1 cellular context compared by ENCODE assay signal in the genomic region with DNA sequence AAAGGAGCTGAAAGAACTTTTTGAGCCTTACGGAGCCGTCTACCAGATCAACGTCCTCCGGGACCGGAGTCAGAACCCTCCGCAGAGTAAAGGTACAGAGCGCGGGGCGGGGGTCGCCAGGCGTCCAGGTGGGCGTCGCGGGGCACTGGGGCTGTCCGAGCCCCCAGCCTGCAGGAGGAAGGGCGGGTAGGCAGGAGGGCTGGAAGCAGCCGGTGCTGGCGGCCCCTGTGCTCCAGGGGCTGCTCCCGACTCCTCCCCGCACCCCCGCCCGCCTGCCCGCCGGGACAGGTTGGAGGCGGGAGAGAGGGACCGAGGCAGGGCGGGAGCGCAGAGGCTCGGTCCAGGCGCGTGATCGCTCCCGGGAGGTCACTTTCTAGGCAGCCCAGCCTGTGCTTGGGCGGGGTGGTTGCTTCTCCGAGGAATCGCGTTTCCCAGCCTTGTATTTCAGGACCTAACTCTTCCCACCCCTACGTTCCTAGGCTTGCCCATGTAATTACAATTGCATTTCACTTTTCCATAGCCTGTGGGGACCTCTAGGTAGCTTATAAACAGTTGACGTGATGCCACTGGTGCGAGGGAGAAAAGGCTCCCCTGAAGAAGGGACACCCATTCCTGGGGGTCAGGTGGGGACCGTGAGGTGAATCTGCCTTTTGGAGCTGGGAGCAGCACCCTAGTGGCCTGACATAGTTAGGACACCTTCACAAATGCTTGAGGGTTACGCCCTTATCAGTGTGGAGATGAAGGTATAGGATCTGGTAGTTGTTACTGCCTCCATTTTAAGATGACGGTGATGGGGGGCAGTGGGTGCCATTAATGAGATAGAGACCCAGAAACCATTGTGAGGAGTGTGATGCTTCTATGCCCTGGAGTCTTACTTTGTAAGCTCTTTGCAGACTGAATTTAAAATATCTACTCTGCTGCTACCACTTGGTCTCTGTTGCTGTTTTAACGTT.
TF ChIP-seq lines count a peak whose summit lies in the region.

No MANE protein-coding gene starts in this region.

TF ChIP-seq in K562, 482 proteins besides CTCF, POLR2A, EP300 and RAD21 (continued from another document):
- TF ChIP-seq, protein P1, sequence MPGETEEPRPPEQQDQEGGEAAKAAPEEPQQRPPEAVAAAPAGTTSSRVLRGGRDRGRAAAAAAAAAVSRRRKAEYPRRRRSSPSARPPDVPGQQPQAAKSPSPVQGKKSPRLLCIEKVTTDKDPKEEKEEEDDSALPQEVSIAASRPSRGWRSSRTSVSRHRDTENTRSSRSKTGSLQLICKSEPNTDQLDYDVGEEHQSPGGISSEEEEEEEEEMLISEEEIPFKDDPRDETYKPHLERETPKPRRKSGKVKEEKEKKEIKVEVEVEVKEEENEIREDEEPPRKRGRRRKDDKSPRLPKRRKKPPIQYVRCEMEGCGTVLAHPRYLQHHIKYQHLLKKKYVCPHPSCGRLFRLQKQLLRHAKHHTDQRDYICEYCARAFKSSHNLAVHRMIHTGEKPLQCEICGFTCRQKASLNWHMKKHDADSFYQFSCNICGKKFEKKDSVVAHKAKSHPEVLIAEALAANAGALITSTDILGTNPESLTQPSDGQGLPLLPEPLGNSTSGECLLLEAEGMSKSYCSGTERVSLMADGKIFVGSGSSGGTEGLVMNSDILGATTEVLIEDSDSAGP (CRISPR knock-in tag; IDR thresholded peaks at IDR 0.05) = 0 out of 2 replicates have a peak, but pooled peaks have one; percentile 23
- TF ChIP-seq BHLHE40 (IDR thresholded peaks at IDR 0.05; ENCODE audit: low read length) = no peak
- TF ChIP-seq SIN3A (IDR thresholded peaks at IDR 0.05; ENCODE audit: borderline replicate concordance in 2 of 2, control insufficient read depth in 1 of 2, low read depth in 2 of 2, low read length in 2 of 2) = 0 out of 4 replicates have a peak, but pooled peaks of 1 of the 2 experiments have one; percentile 43
- TF ChIP-seq SMARCA4 (IDR thresholded peaks at IDR 0.05) = 0 out of 2 replicates have a peak, but pooled peaks have one; percentile 23
- TF ChIP-seq CREM (IDR thresholded peaks at IDR 0.05; ENCODE audit: low read depth) = peak; percentile 25; the same call in 1 of the 2 replicates
- TF ChIP-seq RCOR1 (IDR thresholded peaks at IDR 0.05; ENCODE audit: borderline replicate concordance in 1 of 2, low read depth in 2 of 2, low read length in 2 of 2) = 0 out of 4 replicates have a peak, but pooled peaks of 1 of the 2 experiments have one; percentile 10
- no peak for TF ChIP-seq MCM2 (IDR thresholded peaks at IDR 0.05; ENCODE audit: low read depth)
- TF ChIP-seq RBFOX2 (IDR thresholded peaks at IDR 0.05; ENCODE audit: low read depth, low read length) = peak; percentile 73
- TF ChIP-seq, protein P2, sequence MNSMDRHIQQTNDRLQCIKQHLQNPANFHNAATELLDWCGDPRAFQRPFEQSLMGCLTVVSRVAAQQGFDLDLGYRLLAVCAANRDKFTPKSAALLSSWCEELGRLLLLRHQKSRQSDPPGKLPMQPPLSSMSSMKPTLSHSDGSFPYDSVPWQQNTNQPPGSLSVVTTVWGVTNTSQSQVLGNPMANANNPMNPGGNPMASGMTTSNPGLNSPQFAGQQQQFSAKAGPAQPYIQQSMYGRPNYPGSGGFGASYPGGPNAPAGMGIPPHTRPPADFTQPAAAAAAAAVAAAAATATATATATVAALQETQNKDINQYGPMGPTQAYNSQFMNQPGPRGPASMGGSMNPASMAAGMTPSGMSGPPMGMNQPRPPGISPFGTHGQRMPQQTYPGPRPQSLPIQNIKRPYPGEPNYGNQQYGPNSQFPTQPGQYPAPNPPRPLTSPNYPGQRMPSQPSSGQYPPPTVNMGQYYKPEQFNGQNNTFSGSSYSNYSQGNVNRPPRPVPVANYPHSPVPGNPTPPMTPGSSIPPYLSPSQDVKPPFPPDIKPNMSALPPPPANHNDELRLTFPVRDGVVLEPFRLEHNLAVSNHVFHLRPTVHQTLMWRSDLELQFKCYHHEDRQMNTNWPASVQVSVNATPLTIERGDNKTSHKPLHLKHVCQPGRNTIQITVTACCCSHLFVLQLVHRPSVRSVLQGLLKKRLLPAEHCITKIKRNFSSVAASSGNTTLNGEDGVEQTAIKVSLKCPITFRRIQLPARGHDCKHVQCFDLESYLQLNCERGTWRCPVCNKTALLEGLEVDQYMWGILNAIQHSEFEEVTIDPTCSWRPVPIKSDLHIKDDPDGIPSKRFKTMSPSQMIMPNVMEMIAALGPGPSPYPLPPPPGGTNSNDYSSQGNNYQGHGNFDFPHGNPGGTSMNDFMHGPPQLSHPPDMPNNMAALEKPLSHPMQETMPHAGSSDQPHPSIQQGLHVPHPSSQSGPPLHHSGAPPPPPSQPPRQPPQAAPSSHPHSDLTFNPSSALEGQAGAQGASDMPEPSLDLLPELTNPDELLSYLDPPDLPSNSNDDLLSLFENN (IDR thresholded peaks at IDR 0.05; ENCODE audit: low read depth in 2 of 2, low read length in 2 of 2) = no peak
- TF ChIP-seq FIP1L1 (IDR thresholded peaks at IDR 0.05; ENCODE audit: low read depth, low read length, poor library complexity, severe bottlenecking) = no peak
- TF ChIP-seq TGIF2 (CRISPR knock-in tag; IDR thresholded peaks at IDR 0.05) = 0 out of 2 replicates have a peak, but pooled peaks have one; percentile 53
- TF ChIP-seq ZBED1 (IDR thresholded peaks at IDR 0.05) = 0 out of 2 replicates have a peak, but pooled peaks have one; percentile 14
- peak in 2 of 3 experiments; percentile 48 to 84 for TF ChIP-seq YY1 (IDR thresholded peaks at IDR 0.05; ENCODE audit: borderline replicate concordance in 1 of 3, control insufficient read depth in 1 of 3, extremely low read depth in 1 of 3, insufficient read depth in 3 of 3, insufficient read length in 1 of 3, insufficient replicate concordance in 2 of 3, low read depth in 1 of 3, low read length in 2 of 3)
- peak; percentile 37; the same call in 1 of the 2 replicates for TF ChIP-seq TEAD4 (IDR thresholded peaks at IDR 0.05; ENCODE audit: low read length)
- no peak for TF ChIP-seq TEAD4 (CRISPR knock-in tag; IDR thresholded peaks at IDR 0.05; ENCODE audit: borderline replicate concordance)
- TF ChIP-seq, protein P3, sequence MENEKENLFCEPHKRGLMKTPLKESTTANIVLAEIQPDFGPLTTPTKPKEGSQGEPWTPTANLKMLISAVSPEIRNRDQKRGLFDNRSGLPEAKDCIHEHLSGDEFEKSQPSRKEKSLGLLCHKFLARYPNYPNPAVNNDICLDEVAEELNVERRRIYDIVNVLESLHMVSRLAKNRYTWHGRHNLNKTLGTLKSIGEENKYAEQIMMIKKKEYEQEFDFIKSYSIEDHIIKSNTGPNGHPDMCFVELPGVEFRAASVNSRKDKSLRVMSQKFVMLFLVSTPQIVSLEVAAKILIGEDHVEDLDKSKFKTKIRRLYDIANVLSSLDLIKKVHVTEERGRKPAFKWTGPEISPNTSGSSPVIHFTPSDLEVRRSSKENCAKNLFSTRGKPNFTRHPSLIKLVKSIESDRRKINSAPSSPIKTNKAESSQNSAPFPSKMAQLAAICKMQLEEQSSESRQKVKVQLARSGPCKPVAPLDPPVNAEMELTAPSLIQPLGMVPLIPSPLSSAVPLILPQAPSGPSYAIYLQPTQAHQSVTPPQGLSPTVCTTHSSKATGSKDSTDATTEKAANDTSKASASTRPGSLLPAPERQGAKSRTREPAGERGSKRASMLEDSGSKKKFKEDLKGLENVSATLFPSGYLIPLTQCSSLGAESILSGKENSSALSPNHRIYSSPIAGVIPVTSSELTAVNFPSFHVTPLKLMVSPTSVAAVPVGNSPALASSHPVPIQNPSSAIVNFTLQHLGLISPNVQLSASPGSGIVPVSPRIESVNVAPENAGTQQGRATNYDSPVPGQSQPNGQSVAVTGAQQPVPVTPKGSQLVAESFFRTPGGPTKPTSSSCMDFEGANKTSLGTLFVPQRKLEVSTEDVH (IDR thresholded peaks at IDR 0.05; ENCODE audit: low read depth, partially characterized antibody) = peak; percentile 37
- TF ChIP-seq HDAC1 (IDR thresholded peaks at IDR 0.05) = 0 out of 4 replicates have a peak, but pooled peaks of 1 of the 2 experiments have one; percentile 27
- TF ChIP-seq ZNF436 (CRISPR knock-in tag; IDR thresholded peaks at IDR 0.05) = no peak
- TF ChIP-seq, protein P4, sequence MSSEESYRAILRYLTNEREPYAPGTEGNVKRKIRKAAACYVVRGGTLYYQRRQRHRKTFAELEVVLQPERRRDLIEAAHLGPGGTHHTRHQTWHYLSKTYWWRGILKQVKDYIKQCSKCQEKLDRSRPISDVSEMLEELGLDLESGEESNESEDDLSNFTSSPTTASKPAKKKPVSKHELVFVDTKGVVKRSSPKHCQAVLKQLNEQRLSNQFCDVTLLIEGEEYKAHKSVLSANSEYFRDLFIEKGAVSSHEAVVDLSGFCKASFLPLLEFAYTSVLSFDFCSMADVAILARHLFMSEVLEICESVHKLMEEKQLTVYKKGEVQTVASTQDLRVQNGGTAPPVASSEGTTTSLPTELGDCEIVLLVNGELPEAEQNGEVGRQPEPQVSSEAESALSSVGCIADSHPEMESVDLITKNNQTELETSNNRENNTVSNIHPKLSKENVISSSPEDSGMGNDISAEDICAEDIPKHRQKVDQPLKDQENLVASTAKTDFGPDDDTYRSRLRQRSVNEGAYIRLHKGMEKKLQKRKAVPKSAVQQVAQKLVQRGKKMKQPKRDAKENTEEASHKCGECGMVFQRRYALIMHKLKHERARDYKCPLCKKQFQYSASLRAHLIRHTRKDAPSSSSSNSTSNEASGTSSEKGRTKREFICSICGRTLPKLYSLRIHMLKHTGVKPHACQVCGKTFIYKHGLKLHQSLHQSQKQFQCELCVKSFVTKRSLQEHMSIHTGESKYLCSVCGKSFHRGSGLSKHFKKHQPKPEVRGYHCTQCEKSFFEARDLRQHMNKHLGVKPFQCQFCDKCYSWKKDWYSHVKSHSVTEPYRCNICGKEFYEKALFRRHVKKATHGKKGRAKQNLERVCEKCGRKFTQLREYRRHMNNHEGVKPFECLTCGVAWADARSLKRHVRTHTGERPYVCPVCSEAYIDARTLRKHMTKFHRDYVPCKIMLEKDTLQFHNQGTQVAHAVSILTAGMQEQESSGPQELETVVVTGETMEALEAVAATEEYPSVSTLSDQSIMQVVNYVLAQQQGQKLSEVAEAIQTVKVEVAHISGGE (CRISPR knock-in tag; IDR thresholded peaks at IDR 0.05) = 0 out of 6 replicates have a peak, but pooled peaks of 1 of the 3 experiments have one; percentile 33
- no peak for TF ChIP-seq SNRNP70 (optimal IDR thresholded peaks at IDR 0.05; ENCODE audit: low read depth, low read length)
- TF ChIP-seq, protein P5, sequence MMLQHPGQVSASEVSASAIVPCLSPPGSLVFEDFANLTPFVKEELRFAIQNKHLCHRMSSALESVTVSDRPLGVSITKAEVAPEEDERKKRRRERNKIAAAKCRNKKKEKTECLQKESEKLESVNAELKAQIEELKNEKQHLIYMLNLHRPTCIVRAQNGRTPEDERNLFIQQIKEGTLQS (IDR thresholded peaks at IDR 0.05) = no peak
- TF ChIP-seq, protein P5 (CRISPR knock-in tag; conservative IDR thresholded peaks at IDR 0.05) = 0 out of 2 replicates have a peak, but pooled peaks have one; percentile 56
- peak in 1 of 2 experiments; percentile 56; a peak in 1 of 3 replicates for TF ChIP-seq CBX3 (IDR thresholded peaks at IDR 0.05; ENCODE audit: borderline replicate concordance in 1 of 2, low read length in 2 of 2)
- TF ChIP-seq, protein P6, sequence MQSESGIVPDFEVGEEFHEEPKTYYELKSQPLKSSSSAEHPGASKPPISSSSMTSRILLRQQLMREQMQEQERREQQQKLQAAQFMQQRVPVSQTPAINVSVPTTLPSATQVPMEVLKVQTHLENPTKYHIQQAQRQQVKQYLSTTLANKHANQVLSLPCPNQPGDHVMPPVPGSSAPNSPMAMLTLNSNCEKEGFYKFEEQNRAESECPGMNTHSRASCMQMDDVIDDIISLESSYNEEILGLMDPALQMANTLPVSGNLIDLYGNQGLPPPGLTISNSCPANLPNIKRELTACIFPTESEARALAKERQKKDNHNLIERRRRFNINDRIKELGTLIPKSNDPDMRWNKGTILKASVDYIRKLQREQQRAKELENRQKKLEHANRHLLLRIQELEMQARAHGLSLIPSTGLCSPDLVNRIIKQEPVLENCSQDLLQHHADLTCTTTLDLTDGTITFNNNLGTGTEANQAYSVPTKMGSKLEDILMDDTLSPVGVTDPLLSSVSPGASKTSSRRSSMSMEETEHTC (IDR thresholded peaks at IDR 0.05) = 0 out of 2 replicates have a peak, but pooled peaks have one; percentile 11
- TF ChIP-seq, protein P7, sequence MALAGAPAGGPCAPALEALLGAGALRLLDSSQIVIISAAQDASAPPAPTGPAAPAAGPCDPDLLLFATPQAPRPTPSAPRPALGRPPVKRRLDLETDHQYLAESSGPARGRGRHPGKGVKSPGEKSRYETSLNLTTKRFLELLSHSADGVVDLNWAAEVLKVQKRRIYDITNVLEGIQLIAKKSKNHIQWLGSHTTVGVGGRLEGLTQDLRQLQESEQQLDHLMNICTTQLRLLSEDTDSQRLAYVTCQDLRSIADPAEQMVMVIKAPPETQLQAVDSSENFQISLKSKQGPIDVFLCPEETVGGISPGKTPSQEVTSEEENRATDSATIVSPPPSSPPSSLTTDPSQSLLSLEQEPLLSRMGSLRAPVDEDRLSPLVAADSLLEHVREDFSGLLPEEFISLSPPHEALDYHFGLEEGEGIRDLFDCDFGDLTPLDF (CRISPR knock-in tag; IDR thresholded peaks at IDR 0.05) = 0 out of 2 replicates have a peak, but pooled peaks have one; percentile 37
- TF ChIP-seq, protein P8, sequence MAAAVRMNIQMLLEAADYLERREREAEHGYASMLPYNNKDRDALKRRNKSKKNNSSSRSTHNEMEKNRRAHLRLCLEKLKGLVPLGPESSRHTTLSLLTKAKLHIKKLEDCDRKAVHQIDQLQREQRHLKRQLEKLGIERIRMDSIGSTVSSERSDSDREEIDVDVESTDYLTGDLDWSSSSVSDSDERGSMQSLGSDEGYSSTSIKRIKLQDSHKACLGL (CRISPR knock-in tag; IDR thresholded peaks at IDR 0.05; ENCODE audit: borderline replicate concordance, poor library complexity, severe bottlenecking) = no peak
- TF ChIP-seq, protein P9, sequence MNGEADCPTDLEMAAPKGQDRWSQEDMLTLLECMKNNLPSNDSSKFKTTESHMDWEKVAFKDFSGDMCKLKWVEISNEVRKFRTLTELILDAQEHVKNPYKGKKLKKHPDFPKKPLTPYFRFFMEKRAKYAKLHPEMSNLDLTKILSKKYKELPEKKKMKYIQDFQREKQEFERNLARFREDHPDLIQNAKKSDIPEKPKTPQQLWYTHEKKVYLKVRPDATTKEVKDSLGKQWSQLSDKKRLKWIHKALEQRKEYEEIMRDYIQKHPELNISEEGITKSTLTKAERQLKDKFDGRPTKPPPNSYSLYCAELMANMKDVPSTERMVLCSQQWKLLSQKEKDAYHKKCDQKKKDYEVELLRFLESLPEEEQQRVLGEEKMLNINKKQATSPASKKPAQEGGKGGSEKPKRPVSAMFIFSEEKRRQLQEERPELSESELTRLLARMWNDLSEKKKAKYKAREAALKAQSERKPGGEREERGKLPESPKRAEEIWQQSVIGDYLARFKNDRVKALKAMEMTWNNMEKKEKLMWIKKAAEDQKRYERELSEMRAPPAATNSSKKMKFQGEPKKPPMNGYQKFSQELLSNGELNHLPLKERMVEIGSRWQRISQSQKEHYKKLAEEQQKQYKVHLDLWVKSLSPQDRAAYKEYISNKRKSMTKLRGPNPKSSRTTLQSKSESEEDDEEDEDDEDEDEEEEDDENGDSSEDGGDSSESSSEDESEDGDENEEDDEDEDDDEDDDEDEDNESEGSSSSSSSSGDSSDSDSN (IDR thresholded peaks at IDR 0.05; ENCODE audit: borderline replicate concordance in 1 of 2, low read depth in 2 of 2, low read length in 2 of 2) = 0 out of 4 replicates have a peak, but pooled peaks of 1 of the 2 experiments have one; percentile 18
